In the genomic region with DNA sequence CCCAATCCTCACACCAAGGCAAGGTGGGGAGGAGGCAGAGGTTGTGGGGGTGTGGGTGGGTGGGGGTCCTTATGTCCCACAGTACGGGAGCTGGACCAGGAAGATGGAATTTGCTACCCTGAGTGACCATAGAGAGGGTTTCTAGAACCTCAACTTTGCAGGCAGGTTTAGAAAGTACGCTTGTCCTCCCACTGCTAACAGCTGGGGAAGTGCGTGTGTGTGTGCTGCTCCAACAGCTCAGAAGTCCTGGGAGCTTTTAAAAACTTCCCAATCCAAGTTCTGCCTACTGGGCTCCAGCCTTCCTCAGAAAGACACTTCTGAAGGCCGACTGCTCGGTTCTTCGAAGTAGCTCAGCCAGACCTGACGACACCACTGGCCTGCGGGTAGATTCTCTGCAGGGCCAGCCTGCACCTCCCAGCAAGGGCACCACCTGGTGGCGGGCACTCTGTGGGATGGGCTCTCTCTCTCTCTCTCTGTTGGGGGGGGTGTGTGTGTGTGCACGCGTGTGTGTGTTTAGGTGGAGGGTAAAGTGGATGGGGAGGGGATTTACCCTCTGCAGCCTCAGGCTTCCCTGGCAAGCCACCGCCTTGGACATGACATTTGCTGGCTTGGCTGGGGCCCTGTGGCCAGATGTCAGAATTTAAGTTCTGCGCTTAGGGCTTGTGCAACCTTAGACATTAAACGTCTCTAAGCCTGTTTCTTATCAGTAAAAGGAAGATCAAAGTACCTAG, we compare ENCODE assay signal across 8 cellular contexts. TPM values are rescaled to one million over a fixed set of nuclear protein-coding genes. Genes with fewer than 3 reads are reported as not detected.
DNase-seq lines count a peak whose midpoint lies in the region; ATAC-seq, FAIRE-seq and TF ChIP-seq lines count a peak whose summit lies in the region.

No MANE protein-coding gene starts in this region.

- DNase-seq in GM12864 (ENCODE audit: low read depth) (peak; percentile 12), NCI-H2029 (lab: John Stamatoyannopoulos, UW) (peak; percentile 67), caudate nucleus (lab: John Stamatoyannopoulos, UW) (peak in 39 of 61 donors; percentile 6 to 66 (median 24)), HepG2 (ENCODE audit: low spot score) (peak; percentile 41)
- DNase-seq in activated CD4-positive, alpha-beta T cell treated with anti-CD3 and anti-CD28 coated beads for 24 hours (ENCODE audit: low read depth in 2 of 2): peak; percentile 66 to 67
- peak; percentile 55 to 74 (median 63) for DNase-seq in stimulated activated CD4-positive, alpha-beta T cell treated with anti-CD3 and anti-CD28 coated beads, TNF-alpha, amount 100 ng/mL, for 1 hour (ENCODE audit: low read depth in 3 of 3, low spot score in 1 of 3)

- CTCF ChIA-PET in HepG2 (lab: Yijun Ruan, JAX; ENCODE audit: low intra/inter-chr PET ratio, low total read pairs): interaction anchor here (2.7 to 3.0 kb wide), 2 partner anchors 169 to 173 kb away, joined by 37 to 42 read pairs; no protein-coding TSS in a partner anchor

- H3K9ac ChIP-seq in HepG2 (ENCODE audit: insufficient read depth, low read depth, low read length): no peak overlapping the region

- no peaks in the 10 kb centered on the region for H3K36me3 ChIP-seq in HepG2 (replicated peaks in 1 of 2; ENCODE audit: control insufficient read depth in 1 of 2, insufficient read depth in 2 of 2, low read length in 2 of 2)

- no peaks in the 10 kb centered on the region for H3K9me3 ChIP-seq in HepG2 (ENCODE audit: low read length)

- H3K27me3 ChIP-seq in HepG2 (ENCODE audit: control insufficient read depth in 1 of 2, insufficient read depth in 2 of 2, low read length in 2 of 2): peaks cover 0 to 11% of the 10 kb centered on the region in 2 experiments; a peak in 2 of 5 replicates

- H2AFZ ChIP-seq in HepG2 (ENCODE audit: low read length): no peak overlapping the region

- intact Hi-C loops in HepG2 (cut with micrococcal nuclease; ENCODE audit: unreplicated experiment): loop anchor here (1.0 kb wide), 1 partner anchor 173 kb away; no protein-coding TSS in a partner anchor

- H3K27ac ChIP-seq in caudate nucleus (ENCODE audit: low read depth, low read length): no peak overlapping the region
- no peak overlapping the region for H3K27ac ChIP-seq in HepG2 (ENCODE audit: extremely low read length, insufficient read depth, low read length)

- POLR2A ChIA-PET in HepG2 (lab: Yijun Ruan, JAX): interaction anchor here (1.0 kb wide), 1 partner anchor 170 kb away, joined by 4 read pairs; no protein-coding TSS in a partner anchor

- WGBS in HepG2 (ENCODE audit: low lambda C conversion rate): 9% methylated on average over 6 of the region's 14 CpGs

- no peak for TF ChIP-seq POLR2A in HepG2 (IDR thresholded peaks at IDR 0.05; ENCODE audit: insufficient read depth in 1 of 2, low read depth in 2 of 2, low read length in 2 of 2)

- H3K4me2 ChIP-seq in HepG2 (ENCODE audit: low read depth, low read length): peak overlapping the region; percentile 37

- no peaks in the 10 kb centered on the region for H4K20me1 ChIP-seq in HepG2 (ENCODE audit: insufficient read depth, low read length)

- FAIRE-seq in HepG2 (lab: Jason Lieb, UNC): peak; percentile 62

- TF ChIP-seq CTCF in GM12864 (IDR thresholded peaks at IDR 0.05; ENCODE audit: low read depth, low read length, missing control alignments) (peak; percentile 78), HepG2 (CRISPR knock-in tag; IDR thresholded peaks at IDR 0.05) (peak; percentile 96)

- TF ChIP-seq RAD21 in HepG2 (CRISPR knock-in tag; IDR thresholded peaks at IDR 0.05): peak; percentile 94

- TF ChIP-seq EP300 in HepG2 (IDR thresholded peaks at IDR 0.05; ENCODE audit: low read depth in 2 of 2, low read length in 2 of 2) (no peak), HepG2 (CRISPR knock-in tag; IDR thresholded peaks at IDR 0.05; ENCODE audit: borderline replicate concordance) (no peak)

- in situ Hi-C loops in HepG2 (cut with HindIII; ENCODE audit: extremely low pct_ligation_motif_present, low pct_unique_long_range_greater_than_20kb): loop anchor here (5.0 kb wide), 1 partner anchor 173 kb away; no protein-coding TSS in a partner anchor

- no peaks in the 10 kb centered on the region for H3K4me1 ChIP-seq in HepG2 (ENCODE audit: insufficient read depth, low read length)

- no peaks in the 10 kb centered on the region for H3K79me2 ChIP-seq in HepG2 (ENCODE audit: insufficient read depth, low read length)

- BruUV-seq in HepG2 (replicated peaks; lab: Mats Ljungman, UMichigan): no TSS peak

- ATAC-seq in HepG2: peak; percentile 99
- ATAC-seq in HG02678 (IDR thresholded peaks at IDR 0.05; ENCODE audit: unreplicated experiment): no peak
- no peak for ATAC-seq in GM21723 (IDR thresholded peaks at IDR 0.05; ENCODE audit: unreplicated experiment)

- H3K4me3 ChIP-seq in GM12864 (ENCODE audit: low read depth, low read length): no peak overlapping the region
- H3K4me3 ChIP-seq in HepG2 (replicated peaks in 1 of 3; ENCODE audit: insufficient read depth in 1 of 3, low read depth in 2 of 3, low read length in 3 of 3): peak overlapping the region in 1 of 3 experiments; percentile 26; a peak in 1 of 6 replicates

TF ChIP-seq in HepG2, 621 proteins besides CTCF, POLR2A, EP300 and RAD21 (continues in another document):
- TF ChIP-seq KDM2A (CRISPR knock-in tag; IDR thresholded peaks at IDR 0.05; ENCODE audit: borderline replicate concordance, low read depth) (peak; percentile 39; the same call in 1 of the 2 replicates), ELK4 (CRISPR knock-in tag; IDR thresholded peaks at IDR 0.05; ENCODE audit: borderline replicate concordance) (no peak), PITX1 (CRISPR knock-in tag; IDR thresholded peaks at IDR 0.05) (no peak), SIX4 (CRISPR knock-in tag; IDR thresholded peaks at IDR 0.05) (no peak), NFIB (CRISPR knock-in tag; IDR thresholded peaks at IDR 0.05; ENCODE audit: borderline replicate concordance) (no peak), ZNF543 (CRISPR knock-in tag; IDR thresholded peaks at IDR 0.05) (no peak), ZNF33B (CRISPR knock-in tag; IDR thresholded peaks at IDR 0.05) (no peak), ZNF546 (CRISPR knock-in tag; conservative IDR thresholded peaks at IDR 0.05) (no peak), GABPB1 (CRISPR knock-in tag; IDR thresholded peaks at IDR 0.05) (no peak), TERF1 (CRISPR knock-in tag; IDR thresholded peaks at IDR 0.05) (no peak), ARNT (IDR thresholded peaks at IDR 0.05) (no peak), ZNF225 (CRISPR knock-in tag; IDR thresholded peaks at IDR 0.05) (no peak), ZNF713 (CRISPR knock-in tag; IDR thresholded peaks at IDR 0.05) (no peak)
- TF ChIP-seq, protein P1, sequence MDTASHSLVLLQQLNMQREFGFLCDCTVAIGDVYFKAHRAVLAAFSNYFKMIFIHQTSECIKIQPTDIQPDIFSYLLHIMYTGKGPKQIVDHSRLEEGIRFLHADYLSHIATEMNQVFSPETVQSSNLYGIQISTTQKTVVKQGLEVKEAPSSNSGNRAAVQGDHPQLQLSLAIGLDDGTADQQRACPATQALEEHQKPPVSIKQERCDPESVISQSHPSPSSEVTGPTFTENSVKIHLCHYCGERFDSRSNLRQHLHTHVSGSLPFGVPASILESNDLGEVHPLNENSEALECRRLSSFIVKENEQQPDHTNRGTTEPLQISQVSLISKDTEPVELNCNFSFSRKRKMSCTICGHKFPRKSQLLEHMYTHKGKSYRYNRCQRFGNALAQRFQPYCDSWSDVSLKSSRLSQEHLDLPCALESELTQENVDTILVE (CRISPR knock-in tag; IDR thresholded peaks at IDR 0.05): no peak

RNA-seq across cellular contexts. Expression of gene TMEM158, which starts 15.6 kb away (rescaled TPM):
- total RNA-seq in HepG2 (2016; rRNA removed; fragmentation: Illumina TruSeq; extraction: Trizol): 0.13 TPM in 1 of 2 replicates, not detected in the other
- 0.18 and 0.20 TPM in 2 replicates for total RNA-seq in HepG2 (2016; cell fraction: cytosol; rRNA removed; fragmentation: Illumina TruSeq; extraction: Trizol; ENCODE audit: low read depth)
- total RNA-seq in HepG2 (2016; cell fraction: insoluble cytoplasmic fraction; rRNA removed; fragmentation: Illumina TruSeq; extraction: Trizol): 0.09 TPM in 1 of 2 replicates, not detected in the other
- total RNA-seq in HepG2 (2016; cell fraction: membrane; rRNA removed; fragmentation: Illumina TruSeq; extraction: Trizol): 0.38 and 0.59 TPM in 2 replicates
- total RNA-seq in HepG2 (2016; cell fraction: nucleus; rRNA removed; fragmentation: Illumina TruSeq; extraction: Trizol): not detected in 2 replicates
- not detected in 2 replicates for polyA plus RNA-seq in HepG2 (2011; rRNA removed)
- 0.04 TPM in 1 of 2 replicates, not detected in the other for polyA plus RNA-seq in HepG2 (2011; cell fraction: cytosol; rRNA removed)
- polyA plus RNA-seq in HepG2 (2011; cell fraction: nucleus; rRNA removed): not detected in 2 replicates
- not detected in 2 replicates for polyA plus RNA-seq in HepG2 (2012)
- polyA plus RNA-seq in HepG2 (2016; cell fraction: cytosol; fragmentation: Illumina TruSeq; extraction: Trizol; ENCODE audit: low read depth): 0.44 and 0.54 TPM in 2 replicates
- polyA plus RNA-seq in HepG2 (2016; cell fraction: insoluble cytoplasmic fraction; fragmentation: Illumina TruSeq; extraction: Trizol; ENCODE audit: low read depth): 0.12 and 0.17 TPM in 2 replicates
- 0.19 and 0.43 TPM in 2 replicates for polyA plus RNA-seq in HepG2 (2016; cell fraction: membrane; fragmentation: Illumina TruSeq; extraction: Trizol; ENCODE audit: low read depth)
- polyA plus RNA-seq in HepG2 (2016; cell fraction: nucleus; fragmentation: Illumina TruSeq; extraction: Trizol; ENCODE audit: insufficient read depth, low read depth): not detected in 2 replicates
- 0.65 TPM in 1 of 2 replicates, not detected in the other for polyA minus RNA-seq in HepG2 (2011; rRNA and poly(A)+ RNA removed; ENCODE audit: low replicate concordance)
- not detected in 2 replicates for polyA minus RNA-seq in HepG2 (2011; cell fraction: cytosol; rRNA and poly(A)+ RNA removed)
- polyA minus RNA-seq in HepG2 (2011; cell fraction: nucleus; rRNA and poly(A)+ RNA removed): not detected in 2 replicates

Comparison
In these comparisons a context has a peak if more than half of its experiments do, and no peak if none do; other contexts are left out.
1. DNase-seq: peak in every context shown above with its lines; median percentile 67 in NCI-H2029; 66 in activated CD4-positive, alpha-beta T cell treated with anti-CD3 and anti-CD28 coated beads for 24 hours; 63 in stimulated activated CD4-positive, alpha-beta T cell treated with anti-CD3 and anti-CD28 coated beads, TNF-alpha, amount 100 ng/mL, for 1 hour; 41 in HepG2; 24 in caudate nucleus; 12 in GM12864.